ENCODE assay signal across 26 cellular contexts in genomic region chr13:52374873-52375411, GRCh38.
"Had no signal": no experiment of that assay in that cellular context is flagged by ENCODE, and none has a peak within 500 bp of the region (broad histone marks: within the 10 kb centered on the region; RNA-seq: fewer than 3 reads in every experiment).

No MANE protein-coding gene starts in this region.

- FAIRE-seq: bronchial epithelial cell, colon had no signal

- H3K36me3 ChIP-seq: neutrophil, sigmoid colon had no signal

- ATAC-seq: activated naive CD4-positive, alpha-beta T cell treated with anti-CD3 and anti-CD28 coated beads, Interleukin-2, amount 50 U/mL, for 72 hours; activated T-cell treated with anti-CD3 and anti-CD28 coated beads, Interleukin-2, amount 50 U/mL, for 72 hours; heart right ventricle; left ventricle myocardium superior had no signal

- DNase-seq: activated CD4-positive, alpha-beta T cell treated with anti-CD3 and anti-CD28 coated beads for 4 hours; activated CD4-positive, alpha-beta T cell treated with anti-CD3 and anti-CD28 coated beads, Interleukin-2, amount 50 U/mL, for 4 hours; activated naive CD4-positive, alpha-beta T cell; activated T-cell treated with anti-CD3 and anti-CD28 coated beads for 4 hours; activated T-cell treated with anti-CD3 and anti-CD28 coated beads, Interleukin-2, amount 50 U/mL, for 72 hours; effector CD4-positive, alpha-beta T cell; foreskin melanocyte; heart right ventricle; islet precursor cell; left ventricle myocardium superior; mammary epithelial cell; naive B cell; nephron progenitor cell; sigmoid colon; stimulated activated CD4-positive, alpha-beta T cell treated with anti-CD3 and anti-CD28 coated beads, Interleukin-1b, Interleukin-23, amount 100 ng/mL, for 48 hours; stimulated activated CD4-positive, alpha-beta T cell treated with anti-CD3 and anti-CD28 coated beads, Interleukin-4, amount 100 ng/mL, for 4 hours; stimulated activated CD8-positive, alpha-beta memory T cell treated with anti-CD3 and anti-CD28 coated beads, Interleukin-4, amount 100 ng/mL, for 48 hours; stimulated activated naive CD4-positive, alpha-beta T cell; T-helper 2 cell had no signal

- H3K27me3 ChIP-seq: heart right ventricle, neutrophil, sigmoid colon, suprapubic skin, tibial nerve had no signal

- H3K27ac ChIP-seq: heart right ventricle, neutrophil, sigmoid colon, suprapubic skin, tibial nerve had no signal

- H3K4me1 ChIP-seq: sigmoid colon, suprapubic skin had no signal

- H3K4me3 ChIP-seq: heart right ventricle, sigmoid colon, smooth muscle cell, suprapubic skin, tibial nerve had no signal

- H3K9me3 ChIP-seq: heart right ventricle, neutrophil, sigmoid colon, suprapubic skin, tibial nerve had no signal

- H3K4me2 ChIP-seq: smooth muscle cell had no signal
